Comparison of ENCODE assay signal across 8 cellular contexts in genomic region chr19:10420444-10421239, GRCh38. TPM values are rescaled to one million over a fixed set of nuclear protein-coding genes. Genes with fewer than 3 reads are reported as not detected.
A peak's percentile ranks its signal among the peaks of the same experiment; 100 is the strongest.
DNase-seq lines count a peak whose midpoint lies in the region; ATAC-seq and TF ChIP-seq lines count a peak whose summit lies in the region.

PDE4A (plus strand) TSS chr19:10420538; CDS start chr19:10420765, 227 bp downstream.

- intact Hi-C loops in Right ventricle myocardium inferior (cut with DNase I): no loop called here

- TF ChIP-seq CTCF in right atrium auricular region (IDR thresholded peaks at IDR 0.05) (peak in 1 of 2 donors; percentile 22), OCI-LY3 (IDR thresholded peaks at IDR 0.05; ENCODE audit: low read depth, low read length) (no peak)

- H3K27me3 ChIP-seq in right atrium auricular region (peaks cover 23 to 69% of the 10 kb centered on the region in 2 donors), OCI-LY3 (ENCODE audit: low read depth, low read length) (peaks cover 56% of the 10 kb centered on the region), iPS DF 6.9 (ENCODE audit: control insufficient read depth, insufficient read depth, low read length) (peaks cover 46% of the 10 kb centered on the region)

- no peak within 1 kb of the TSS for H3K27ac ChIP-seq in right atrium auricular region
- H3K27ac ChIP-seq in OCI-LY3 (ENCODE audit: low read length): no peak within 1 kb of the TSS
- H3K27ac ChIP-seq in iPS DF 6.9 (ENCODE audit: low read length): no peak within 1 kb of the TSS

- no peak for ATAC-seq in Right ventricle myocardium inferior
- ATAC-seq in GM21367 (IDR thresholded peaks at IDR 0.05; ENCODE audit: unreplicated experiment): no peak

- peaks cover 0 to 64% of the 10 kb centered on the region in 2 donors for H3K4me1 ChIP-seq in right atrium auricular region
- peaks cover 36% of the 10 kb centered on the region for H3K4me1 ChIP-seq in OCI-LY3 (ENCODE audit: low read length)
- peaks cover 11% of the 10 kb centered on the region for H3K4me1 ChIP-seq in iPS DF 6.9 (ENCODE audit: control insufficient read depth, insufficient read depth, low read length)

- H3K36me3 ChIP-seq in right atrium auricular region (no peaks in the 10 kb centered on the region), OCI-LY3 (replicated peaks; ENCODE audit: low read depth, low read length) (no peaks in the 10 kb centered on the region), iPS DF 6.9 (ENCODE audit: control insufficient read depth, insufficient read depth, low read length) (no peaks in the 10 kb centered on the region)

- no peaks in the 10 kb centered on the region for H4K20me1 ChIP-seq in OCI-LY3 (ENCODE audit: insufficient read depth, low read length)

- DNase-seq in Right ventricle myocardium inferior (ENCODE audit: missing footprints) (peak; percentile 34), right atrium auricular region (ENCODE audit: low spot score) (no peak), iPS DF 6.9 (ENCODE audit: low read depth, low spot score) (no peak), globus pallidus (ENCODE audit: low spot score) (no peak)
- DNase-seq in activated naive CD4-positive, alpha-beta T cell treated with anti-CD3 and anti-CD28 coated beads, Interleukin-2, amount 50 U/mL, for 16 hours: peak; percentile 59
- DNase-seq in stimulated activated CD8-positive, alpha-beta memory T cell treated with anti-CD3 and anti-CD28 coated beads, Interleukin-2, amount 100 ng/mL, for 48 hours (ENCODE audit: low read depth in 2 of 2): peak; percentile 54 to 68

- no peak within 1 kb of the TSS for H2AFZ ChIP-seq in OCI-LY3 (ENCODE audit: low read depth, low read length)

- H3K4me2 ChIP-seq in OCI-LY3 (ENCODE audit: low read length): peak within 1 kb of the TSS; percentile 59

- H3K9ac ChIP-seq in OCI-LY3 (ENCODE audit: low read length): peak within 1 kb of the TSS; percentile 12; the same call in 1 of the 2 replicates

- H3K4me3 ChIP-seq in right atrium auricular region (peak within 1 kb of the TSS in 1 of 2 donors; percentile 33), OCI-LY3 (ENCODE audit: low read length) (peak within 1 kb of the TSS; percentile 63), iPS DF 6.9 (ENCODE audit: low read length) (peak within 1 kb of the TSS; percentile 56; the same call in 1 of the 2 replicates)

- no CpG with 5 or more reads among the region's 104 CpGs for WGBS in iPS DF 6.9 (ENCODE audit: insufficient coverage, insufficient read length)

- no peaks in the 10 kb centered on the region for H3K9me3 ChIP-seq in right atrium auricular region
- H3K9me3 ChIP-seq in OCI-LY3 (ENCODE audit: insufficient read depth, low read length): no peaks in the 10 kb centered on the region
- H3K9me3 ChIP-seq in iPS DF 6.9 (ENCODE audit: control insufficient read depth, insufficient read depth, low read length): no peaks in the 10 kb centered on the region

- H3K79me2 ChIP-seq in OCI-LY3 (ENCODE audit: low read length): no peaks in the 10 kb centered on the region

RNA-seq across cellular contexts. Expression of gene PDE4A, which starts in this region (rescaled TPM):
- total RNA-seq in Right ventricle myocardium inferior (37.0 TPM), right atrium auricular region (1 to 10 TPM; 9.4 to 9.9 TPM)

Comparison
In these comparisons a context has a peak if more than half of its experiments do, and no peak if none do; other contexts are left out.
1. DNase-seq: peak in Right ventricle myocardium inferior (single experiment), activated naive CD4-positive, alpha-beta T cell treated with anti-CD3 and anti-CD28 coated beads, Interleukin-2, amount 50 U/mL, for 16 hours (single experiment) and stimulated activated CD8-positive, alpha-beta memory T cell treated with anti-CD3 and anti-CD28 coated beads, Interleukin-2, amount 100 ng/mL, for 48 hours (2 of 2); none in right atrium auricular region (single experiment), iPS DF 6.9 (single experiment) and globus pallidus (single experiment).